Comparison of ENCODE assay signal across 9 cellular contexts in genomic region chr1:201495447-201496295, GRCh38. TPM values are rescaled to one million over a fixed set of nuclear protein-coding genes. Genes with fewer than 3 reads are reported as not detected.
DNase-seq lines count a peak whose midpoint lies in the region; ATAC-seq and TF ChIP-seq lines count a peak whose summit lies in the region.
"Had no signal": no experiment of that assay in that cellular context is flagged by ENCODE, and none has a peak within 500 bp of the region (broad histone marks: within the 10 kb centered on the region; RNA-seq: fewer than 3 reads in every experiment).

No MANE protein-coding gene starts in this region.

- CTCF ChIA-PET in activated CD4-positive, alpha-beta memory T cell treated with anti-CD3 and anti-CD28 coated beads for 36 hours (lab: Charles Lee) = interaction anchor here (0.6 to 13.7 kb wide), 4 partner anchors 12 to 212 kb away, joined by 3 to 143 read pairs (median 14); partner anchors contain the start of gene CSRP1

- no peaks in the 10 kb centered on the region for H3K27me3 Mint-ChIP-seq in activated CD4-positive, alpha-beta memory T cell treated with anti-CD3 and anti-CD28 coated beads for 36 hours
- H3K27me3 Mint-ChIP-seq: activated CD4-positive, alpha-beta T cell treated with anti-CD3 and anti-CD28 coated beads, Interleukin-2, amount 10 ng/mL, durations not matched to agents 7 days and 5 days had no signal

- peaks cover 11% of the 10 kb centered on the region for H3K36me3 Mint-ChIP-seq in activated CD4-positive, alpha-beta memory T cell treated with anti-CD3 and anti-CD28 coated beads for 36 hours

- H3K27me3 ChIP-seq in liver (ENCODE audit: control insufficient read depth in 4 of 4, insufficient read depth in 4 of 4, low read length in 3 of 4) (no peaks in the 10 kb centered on the region), stomach (no peaks in the 10 kb centered on the region)

- no peak overlapping the region for H3K4me3 Mint-ChIP-seq in activated CD4-positive, alpha-beta memory T cell treated with anti-CD3 and anti-CD28 coated beads for 36 hours
- H3K4me3 Mint-ChIP-seq: activated CD4-positive, alpha-beta T cell treated with anti-CD3 and anti-CD28 coated beads, Interleukin-2, amount 10 ng/mL, durations not matched to agents 7 days and 5 days had no signal

- H3K36me3 ChIP-seq in liver (ENCODE audit: control insufficient read depth in 4 of 4, insufficient read depth in 3 of 4, low read depth in 1 of 4, low read length in 3 of 4) = peaks cover 3 to 13% (median 7%) of the 10 kb centered on the region in 4 donors
- H3K36me3 ChIP-seq in stomach = peaks cover 24 to 62% (median 38%) of the 10 kb centered on the region in 4 donors

- H3K27ac ChIP-seq in cingulate gyrus (ENCODE audit: low read depth, low read length) (peak overlapping the region; percentile 99), liver (ENCODE audit: low read depth in 1 of 2, low read length in 2 of 2) (peak overlapping the region; percentile 55 to 71), stomach (peak overlapping the region; percentile 56 to 96 (median 95))

- peak; percentile 62 for TF ChIP-seq EP300 in stomach (IDR thresholded peaks at IDR 0.05)

- H3K4me3 ChIP-seq in liver (ENCODE audit: low read depth in 1 of 3, low read length in 3 of 3) (no peak overlapping the region), stomach (no peak overlapping the region)

- H3K4me1 ChIP-seq in liver (ENCODE audit: control insufficient read depth in 4 of 4, insufficient read depth in 4 of 4, low read length in 3 of 4) = peaks cover 19 to 79% (median 69%) of the 10 kb centered on the region in 4 donors
- peaks cover 43 to 100% (median 87%) of the 10 kb centered on the region in 4 donors for H3K4me1 ChIP-seq in stomach

- DNase-seq in NCI-H1417 treated with DMSO at 0.1 percent for 48 hours (lab: John Stamatoyannopoulos, UW) = peak; percentile 48
- peak; percentile 33 for DNase-seq in stomach
- DNase-seq in activated CD4-positive, alpha-beta memory T cell treated with anti-CD3 and anti-CD28 coated beads for 36 hours = no peak
- no peak for DNase-seq in activated T-cell treated with anti-CD3 and anti-CD28 coated beads, Interleukin-2, amount 50 U/mL, for 1 hour
- DNase-seq: activated CD4-positive, alpha-beta T cell treated with anti-CD3 and anti-CD28 coated beads, Interleukin-2, amount 10 ng/mL, durations not matched to agents 7 days and 5 days had no signal

- ATAC-seq in GM21390 (IDR thresholded peaks at IDR 0.05; ENCODE audit: unreplicated experiment) = no peak
- ATAC-seq in HG02588 (IDR thresholded peaks at IDR 0.05; ENCODE audit: unreplicated experiment) = no peak

- H3K4me1 Mint-ChIP-seq in activated CD4-positive, alpha-beta memory T cell treated with anti-CD3 and anti-CD28 coated beads for 36 hours (ENCODE audit: low read depth) = no peaks in the 10 kb centered on the region

- TF ChIP-seq POLR2A in stomach (IDR thresholded peaks at IDR 0.05) = no peak

- intact Hi-C loops in stomach (cut with DNase I; ENCODE audit: low total_unique reads) = no loop called here
- intact Hi-C loops in activated CD4-positive, alpha-beta memory T cell treated with anti-CD3 and anti-CD28 coated beads for 36 hours (cut with micrococcal nuclease) = no loop called here

- no peak for TF ChIP-seq RAD21 in liver (IDR thresholded peaks at IDR 0.05)

- H3K9me3 Mint-ChIP-seq in activated CD4-positive, alpha-beta memory T cell treated with anti-CD3 and anti-CD28 coated beads for 36 hours = no peaks in the 10 kb centered on the region
- H3K9me3 Mint-ChIP-seq: activated CD4-positive, alpha-beta T cell treated with anti-CD3 and anti-CD28 coated beads, Interleukin-2, amount 10 ng/mL, durations not matched to agents 7 days and 5 days had no signal

- POLR2A ChIA-PET in activated CD4-positive, alpha-beta memory T cell treated with anti-CD3 and anti-CD28 coated beads for 36 hours (lab: Charles Lee) = no interaction called here

- no peak overlapping the region for H3K9ac ChIP-seq in liver (ENCODE audit: low read depth in 1 of 2, low read length in 2 of 2)

- TF ChIP-seq CTCF in liver (IDR thresholded peaks at IDR 0.05; ENCODE audit: low read depth, low read length, missing input control) (no peak), stomach (IDR thresholded peaks at IDR 0.05) (no peak)

- no peaks in the 10 kb centered on the region for H3K9me3 ChIP-seq in liver (ENCODE audit: control insufficient read depth in 4 of 4, low read length in 3 of 4)
- H3K9me3 ChIP-seq in stomach = no peaks in the 10 kb centered on the region

- no peak overlapping the region for H3K27ac Mint-ChIP-seq in activated CD4-positive, alpha-beta memory T cell treated with anti-CD3 and anti-CD28 coated beads for 36 hours
- H3K27ac Mint-ChIP-seq: activated CD4-positive, alpha-beta T cell treated with anti-CD3 and anti-CD28 coated beads, Interleukin-2, amount 10 ng/mL, durations not matched to agents 7 days and 5 days had no signal

- 36% methylated on average over 12 of the region's 12 CpGs for WGBS in liver
- WGBS in stomach, 5 donors = 34 to 53% (median 43%) methylated on average over 12 of the region's 12 CpGs

TF ChIP-seq in liver, 16 proteins besides CTCF, POLR2A, EP300 and RAD21 (continues in another document):
- TF ChIP-seq JUND (IDR thresholded peaks at IDR 0.05) (peak in 1 of 2 donors; percentile 60), EGR1 (IDR thresholded peaks at IDR 0.05; ENCODE audit: low read depth in 2 of 2) (peak in 1 of 2 donors; percentile 47), HNF4G (IDR thresholded peaks at IDR 0.05) (no peak), TAF1 (conservative IDR thresholded peaks at IDR 0.05) (no peak), GABPA (IDR thresholded peaks at IDR 0.05 in 1 of 2, conservative IDR thresholded peaks at IDR 0.05 in 1 of 2) (peak in 1 of 2 donors; percentile 23), FOXA1 (IDR thresholded peaks at IDR 0.05) (no peak), FOXA2 (IDR thresholded peaks at IDR 0.05) (no peak), REST (IDR thresholded peaks at IDR 0.05) (no peak), HNF4A (conservative IDR thresholded peaks at IDR 0.05) (peak; percentile 78 to 79), RXRA (IDR thresholded peaks at IDR 0.05) (peak; percentile 90 to 91), NR2F2 (IDR thresholded peaks at IDR 0.05) (peak; percentile 95), MAX (IDR thresholded peaks at IDR 0.05) (peak; percentile 66), ATF3 (IDR thresholded peaks at IDR 0.05) (peak; percentile 12)

RNA-seq across cellular contexts. Expression of gene CSRP1, which starts 11.3 kb away (rescaled TPM):
- total RNA-seq in liver (10 to 100 TPM; 42.7 to 96.9 TPM), stomach (1,000 to 10,000 TPM in 2 of 5 donors, 100 to 1,000 TPM in 3; 304 to 2,162 (median 853) TPM)
- polyA plus RNA-seq in liver (10 to 100 TPM; 49.3 to 87.2 TPM), stomach (100 to 1,000 TPM; 220 to 641 (median 274) TPM)
- 10 to 100 TPM; 48.4 to 51.8 TPM for total RNA-seq in activated CD4-positive, alpha-beta memory T cell treated with anti-CD3 and anti-CD28 coated beads for 36 hours

RNA-seq across cellular contexts. Expression of gene PHLDA3, which starts 26.7 kb away (rescaled TPM):
- total RNA-seq in liver (1 to 10 TPM in 1 of 2 donors, under 1 TPM in 1; 0.67 to 1.4 TPM), stomach (10 to 100 TPM in 4 of 5 donors, 1 to 10 TPM in 1; 4.0 to 66.5 (median 12.7) TPM)
- polyA plus RNA-seq in liver (1 to 10 TPM in 1 of 2 donors, under 1 TPM in 1; 0.36 to 2.2 TPM), stomach (10 to 100 TPM; 21.5 to 45.4 (median 29.9) TPM)
- total RNA-seq in activated CD4-positive, alpha-beta memory T cell treated with anti-CD3 and anti-CD28 coated beads for 36 hours = 1 to 10 TPM; 3.4 to 4.1 TPM

RNA-seq across cellular contexts. Expression of gene NAV1, which starts 43.3 kb away (rescaled TPM):
- total RNA-seq in liver (1 to 10 TPM; 1.2 to 2.0 TPM), stomach (10 to 100 TPM in 4 of 5 donors, 1 to 10 TPM in 1; 8.2 to 33.0 (median 17.3) TPM)
- polyA plus RNA-seq in liver (1 to 10 TPM; 1.1 to 1.4 TPM), stomach (1 to 10 TPM; 3.0 to 4.7 (median 4.7) TPM)
- total RNA-seq in activated CD4-positive, alpha-beta memory T cell treated with anti-CD3 and anti-CD28 coated beads for 36 hours = 1 to 10 TPM; 2.2 to 2.6 TPM

Comparison
In these comparisons a context has a peak if more than half of its experiments do, and no peak if none do; other contexts are left out.
1. DNase-seq: peak in NCI-H1417 treated with DMSO at 0.1 percent for 48 hours (single experiment) and stomach (single experiment); none in activated CD4-positive, alpha-beta memory T cell treated with anti-CD3 and anti-CD28 coated beads for 36 hours (single experiment) and activated T-cell treated with anti-CD3 and anti-CD28 coated beads, Interleukin-2, amount 50 U/mL, for 1 hour (single experiment).
2. Peak in every context shown above with its lines, with median percentiles within 50 percentile points of each other: H3K27ac ChIP-seq.